In genomic region chr1:8340456-8340855, GRCh38 we compare ENCODE assay signal across 31 cellular contexts.
"Had no signal": no experiment of that assay in that cellular context is flagged by ENCODE, and none has a peak within 500 bp of the region (broad histone marks: within the 10 kb centered on the region; RNA-seq: fewer than 3 reads in every experiment).

No MANE protein-coding gene starts in this region.

- H3K36me3 ChIP-seq: cardiac muscle cell, MG63, Peyer's patch, SJSA1 had no signal

- H3K4me3 ChIP-seq: ascending aorta, cardiac muscle cell, MG63, Peyer's patch, SJSA1 had no signal

- H3K27ac ChIP-seq: cardiac muscle cell, Peyer's patch had no signal

- H3K27me3 ChIP-seq: ascending aorta, cardiac muscle cell, MG63, Peyer's patch, SJSA1 had no signal

- H3K27me3 Mint-ChIP-seq: activated CD4-positive, alpha-beta T cell treated with anti-CD3 and anti-CD28 coated beads, Interleukin-2, amount 10 ng/mL, durations not matched to agents 24 days and 14 days; activated CD8-positive, alpha-beta T cell treated with anti-CD3 and anti-CD28 coated beads for 36 hours; activated naive CD8-positive, alpha-beta T cell treated with anti-CD3 and anti-CD28 coated beads for 36 hours; activated T-helper 17 cell treated with anti-CD3 and anti-CD28 coated beads, Interleukin-2, amount 50 U/mL, for 72 hours had no signal

- H3K27ac Mint-ChIP-seq: activated CD4-positive, alpha-beta T cell treated with anti-CD3 and anti-CD28 coated beads, Interleukin-2, amount 10 ng/mL, durations not matched to agents 24 days and 14 days; activated CD8-positive, alpha-beta T cell treated with anti-CD3 and anti-CD28 coated beads for 36 hours; activated naive CD8-positive, alpha-beta T cell treated with anti-CD3 and anti-CD28 coated beads for 36 hours; activated T-cell treated with anti-CD3 and anti-CD28 coated beads, Interleukin-2, amount 50 U/mL, for 72 hours; activated T-helper 17 cell treated with anti-CD3 and anti-CD28 coated beads, Interleukin-2, amount 50 U/mL, for 72 hours; T-helper 1 cell treated with Interleukin-12 subunit alpha and Interleukin-12 subunit beta and Interleukin-4 antibody, amounts not matched to agents 30 μg/mL and 1 μg/mL, for 36 hours; T-helper 2 cell treated with Interferon-gamma antibody and Interleukin-4, amounts not matched to agents 5 μg/mL and 100 μg/mL, for 36 hours had no signal

- H3K4me3 Mint-ChIP-seq: activated CD4-positive, alpha-beta T cell treated with anti-CD3 and anti-CD28 coated beads, Interleukin-2, amount 10 ng/mL, durations not matched to agents 24 days and 14 days; activated CD8-positive, alpha-beta T cell treated with anti-CD3 and anti-CD28 coated beads for 36 hours; activated naive CD8-positive, alpha-beta T cell treated with anti-CD3 and anti-CD28 coated beads for 36 hours; activated T-cell treated with anti-CD3 and anti-CD28 coated beads, Interleukin-2, amount 50 U/mL, for 72 hours; activated T-helper 17 cell treated with anti-CD3 and anti-CD28 coated beads, Interleukin-2, amount 50 U/mL, for 72 hours; T-helper 1 cell treated with Interleukin-12 subunit alpha and Interleukin-12 subunit beta and Interleukin-4 antibody, amounts not matched to agents 30 μg/mL and 1 μg/mL, for 36 hours; T-helper 2 cell treated with Interferon-gamma antibody and Interleukin-4, amounts not matched to agents 5 μg/mL and 100 μg/mL, for 36 hours had no signal

- DNase-seq: activated CD4-positive, alpha-beta T cell treated with anti-CD3 and anti-CD28 coated beads, Interleukin-2, amount 10 ng/mL, durations not matched to agents 24 days and 14 days; activated CD4-positive, alpha-beta T cell treated with anti-CD3 and anti-CD28 coated beads, Interleukin-2, amount 50 U/mL, for 4 hours; activated CD8-positive, alpha-beta T cell treated with anti-CD3 and anti-CD28 coated beads for 36 hours; activated effector memory CD4-positive, alpha-beta T cell treated with anti-CD3 and anti-CD28 coated beads, Interleukin-2, amount 50 U/mL, for 16 hours; activated naive CD4-positive, alpha-beta T cell; activated naive CD4-positive, alpha-beta T cell treated with anti-CD3 and anti-CD28 coated beads, Interleukin-2, amount 50 U/mL, for 16 hours; activated naive CD8-positive, alpha-beta T cell treated with anti-CD3 and anti-CD28 coated beads for 36 hours; activated T-cell treated with anti-CD3 and anti-CD28 coated beads, Interleukin-2, amount 50 U/mL, for 1 hour; activated T-cell treated with anti-CD3 and anti-CD28 coated beads, Interleukin-2, amount 50 U/mL, for 72 hours; amniotic stem cell; Kasumi-1; KG1; MG63; NCI-H1048; NCI-H1105 treated with DMSO at 0.1 percent for 48 hours; NCI-H1436 treated with DMSO at 0.1 percent for 48 hours; NCI-H187 treated with DMSO at 0.1 percent for 48 hours; NCI-H2081; NCI-H345; NCI-H526 treated with DMSO at 0.1 percent for 48 hours; NCI-H774; Peyer's patch; RPMI8226; SHP77 treated with DMSO at 0.1 percent for 48 hours; SK-N-SH had no signal

- H3K9ac ChIP-seq: SK-N-SH had no signal

- H3K9me3 Mint-ChIP-seq: activated CD4-positive, alpha-beta T cell treated with anti-CD3 and anti-CD28 coated beads, Interleukin-2, amount 10 ng/mL, durations not matched to agents 24 days and 14 days had no signal

- H3K4me1 Mint-ChIP-seq: activated CD4-positive, alpha-beta T cell treated with anti-CD3 and anti-CD28 coated beads, Interleukin-2, amount 10 ng/mL, durations not matched to agents 24 days and 14 days; activated naive CD8-positive, alpha-beta T cell treated with anti-CD3 and anti-CD28 coated beads for 36 hours; activated T-helper 17 cell treated with anti-CD3 and anti-CD28 coated beads, Interleukin-2, amount 50 U/mL, for 72 hours had no signal

- H3K9me3 ChIP-seq: ascending aorta, MG63, Peyer's patch, SJSA1, SK-N-SH had no signal

- H3K4me2 ChIP-seq: SK-N-SH had no signal
